ENCODE assay signal across 1 cellular context in genomic region chr19:32675720-32676185, GRCh38.
TF ChIP-seq lines count a peak whose summit lies in the region.

TSS of gene RGS9BP (plus strand) at chr19:32675848. CDS start at chr19:32676264, 416 bp downstream.

TF ChIP-seq in HEK293, 187 proteins besides CTCF, POLR2A, EP300 and RAD21 (continued from another document):
- TF ChIP-seq ZNF391 (tag by site-specific recombination; IDR thresholded peaks at IDR 0.05; ENCODE audit: borderline replicate concordance, low read depth) (no peak), KLF1 (tag by site-specific recombination; IDR thresholded peaks at IDR 0.05) (peak; percentile 92), ZNF645 (tag by site-specific recombination; IDR thresholded peaks at IDR 0.05) (no peak), ZNF2 (tag by site-specific recombination; IDR thresholded peaks at IDR 0.05) (peak; percentile 56; the same call in 1 of the 2 replicates), ZNF658 (tag by site-specific recombination; IDR thresholded peaks at IDR 0.05) (no peak), ZSCAN18 (tag by site-specific recombination; IDR thresholded peaks at IDR 0.05) (0 out of 2 replicates have a peak, but pooled peaks have one; percentile 25), ZNF843 (tag by site-specific recombination; IDR thresholded peaks at IDR 0.05) (0 out of 2 replicates have a peak, but pooled peaks have one; percentile 11), ZNF76 (tag by site-specific recombination; IDR thresholded peaks at IDR 0.05; ENCODE audit: borderline replicate concordance, low read depth) (0 out of 2 replicates have a peak, but pooled peaks have one; percentile 25), ZNF341 (tag by site-specific recombination; IDR thresholded peaks at IDR 0.05; ENCODE audit: low read depth) (peak; percentile 97), PBX3 (CRISPR knock-in tag; IDR thresholded peaks at IDR 0.05) (peak; percentile 33; the same call in 1 of the 2 replicates), ZIC2 (tag by site-specific recombination; IDR thresholded peaks at IDR 0.05) (no peak; the same call in 1 of the 2 replicates), ZNF768 (tag by site-specific recombination; IDR thresholded peaks at IDR 0.05) (no peak), ZXDB (tag by site-specific recombination; IDR thresholded peaks at IDR 0.05) (peak; percentile 67; the same call in 1 of the 2 replicates), KLF7 (tag by site-specific recombination; IDR thresholded peaks at IDR 0.05; ENCODE audit: borderline replicate concordance) (peak; percentile 55; the same call in 1 of the 2 replicates), ZNF610 (tag by site-specific recombination; IDR thresholded peaks at IDR 0.05; ENCODE audit: borderline replicate concordance) (0 out of 2 replicates have a peak, but pooled peaks have one; percentile 15), ZNF701 (tag by site-specific recombination; IDR thresholded peaks at IDR 0.05) (no peak), ZNF621 (tag by site-specific recombination; IDR thresholded peaks at IDR 0.05) (no peak), BCL11B (tag by site-specific recombination; IDR thresholded peaks at IDR 0.05; ENCODE audit: low read depth) (peak; percentile 76; the same call in 1 of the 2 replicates), TSHZ1 (tag by site-specific recombination; IDR thresholded peaks at IDR 0.05; ENCODE audit: borderline replicate concordance) (no peak), WT1 (tag by site-specific recombination; IDR thresholded peaks at IDR 0.05) (0 out of 2 replicates have a peak, but pooled peaks have one; percentile 58), HIC1 (tag by site-specific recombination; IDR thresholded peaks at IDR 0.05) (peak; percentile 89), ZNF146 (tag by site-specific recombination; IDR thresholded peaks at IDR 0.05) (no peak), ZBTB1 (tag by site-specific recombination; IDR thresholded peaks at IDR 0.05) (0 out of 2 replicates have a peak, but pooled peaks have one; percentile 6), ZBTB8A (tag by site-specific recombination; IDR thresholded peaks at IDR 0.05) (peak; percentile 77; the same call in 1 of the 2 replicates), ZNF24 (tag by site-specific recombination; IDR thresholded peaks at IDR 0.05) (0 out of 2 replicates have a peak, but pooled peaks have one; percentile 3), ZNF26 (tag by site-specific recombination; IDR thresholded peaks at IDR 0.05) (no peak), ZNF596 (tag by site-specific recombination; IDR thresholded peaks at IDR 0.05) (0 out of 2 replicates have a peak, but pooled peaks have one; percentile 56)
